29 cellular contexts compared by ENCODE assay signal in genomic region chr14:56598519-56598918, GRCh38.
"Had no signal": no experiment of that assay in that cellular context is flagged by ENCODE, and none has a peak within 500 bp of the region (broad histone marks: within the 10 kb centered on the region; RNA-seq: fewer than 3 reads in every experiment).

No MANE protein-coding gene starts in this region.

- H3K27me3 ChIP-seq: adrenal gland, body of pancreas, esophagus muscularis mucosa, foreskin keratinocyte, gastrocnemius medialis, heart left ventricle had no signal

- H3K36me3 ChIP-seq: gastrocnemius medialis had no signal

- DNase-seq: activated CD4-positive, alpha-beta memory T cell treated with anti-CD3 and anti-CD28 coated beads for 36 hours; activated CD4-positive, alpha-beta T cell treated with anti-CD3 and anti-CD28 coated beads for 36 hours; activated CD4-positive, alpha-beta T cell treated with anti-CD3 and anti-CD28 coated beads, Interleukin-2, amount 10 ng/mL, durations not matched to agents 24 days and 14 days; activated CD4-positive, CD25-positive, alpha-beta regulatory T cell; activated CD4-positive, CD25-positive, alpha-beta regulatory T cell treated with anti-CD3 and anti-CD28 coated beads, Interleukin-2, amount 50 U/mL, for 72 hours; activated CD8-positive, alpha-beta memory T cell treated with anti-CD3 and anti-CD28 coated beads, Interleukin-2, amount 10 ng/mL, durations not matched to agents 7 days and 5 days; activated CD8-positive, alpha-beta memory T cell treated with anti-CD3 and anti-CD28 coated beads, Interleukin-2, amount 50 U/mL, for 4 hours; activated CD8-positive, alpha-beta T cell treated with anti-CD3 and anti-CD28 coated beads, Interleukin-2, amount 10 ng/mL, durations not matched to agents 7 days and 5 days; activated effector memory CD4-positive, alpha-beta T cell treated with anti-CD3 and anti-CD28 coated beads, Interleukin-2, amount 50 U/mL, for 16 hours; activated naive CD4-positive, alpha-beta T cell treated with anti-CD3 and anti-CD28 coated beads for 36 hours; activated naive CD8-positive, alpha-beta T cell treated with anti-CD3 and anti-CD28 coated beads for 36 hours; activated naive CD8-positive, alpha-beta T cell treated with anti-CD3 and anti-CD28 coated beads, Interleukin-2, amount 50 U/mL, for 24 hours; activated T-cell treated with anti-CD3 and anti-CD28 coated beads, Interleukin-2, amount 50 U/mL, for 1 hour; activated T-cell treated with anti-CD3 and anti-CD28 coated beads, Interleukin-2, amount 50 U/mL, for 48 hours; adrenal gland; amygdala; aorta; body of pancreas; caudate nucleus; cortex of kidney; dermis blood vessel endothelial cell; effector CD4-positive, alpha-beta T cell; effector memory CD8-positive, alpha-beta T cell; foreskin keratinocyte; gastrocnemius medialis; glutamatergic neuron; heart left ventricle had no signal

- FAIRE-seq: colon had no signal

- ATAC-seq: activated CD4-positive, alpha-beta T cell treated with anti-CD3 and anti-CD28 coated beads for 36 hours; activated CD8-positive, alpha-beta memory T cell treated with anti-CD3 and anti-CD28 coated beads, Interleukin-2, amount 10 ng/mL, durations not matched to agents 7 days and 5 days; activated CD8-positive, alpha-beta T cell treated with anti-CD3 and anti-CD28 coated beads, Interleukin-2, amount 10 ng/mL, durations not matched to agents 7 days and 5 days; activated naive CD8-positive, alpha-beta T cell treated with anti-CD3 and anti-CD28 coated beads, Interleukin-2, amount 50 U/mL, for 24 hours; body of pancreas; effector memory CD8-positive, alpha-beta T cell; foreskin keratinocyte; gastrocnemius medialis; heart left ventricle had no signal

- H3K27ac ChIP-seq: adrenal gland, body of pancreas, esophagus muscularis mucosa, foreskin keratinocyte, gastrocnemius medialis, heart left ventricle had no signal

- H3K9me3 ChIP-seq: adrenal gland, body of pancreas, esophagus muscularis mucosa, gastrocnemius medialis, heart left ventricle had no signal

- H3K4me3 ChIP-seq: adrenal gland, body of pancreas, esophagus muscularis mucosa, gastrocnemius medialis, heart left ventricle had no signal

- H3K4me1 ChIP-seq: adrenal gland, body of pancreas, esophagus muscularis mucosa, foreskin keratinocyte, gastrocnemius medialis, heart left ventricle had no signal
